ENCODE assay signal across 9 cellular contexts in genomic region chr2:217218269-217219140, GRCh38.
DNase-seq lines count a peak whose midpoint lies in the region; ATAC-seq lines count a peak whose summit lies in the region.
"Had no signal": no experiment of that assay in that cellular context is flagged by ENCODE, and none has a peak within 500 bp of the region (broad histone marks: within the 10 kb centered on the region; RNA-seq: fewer than 3 reads in every experiment).

No MANE protein-coding gene starts in this region.

- peaks cover 56% of the 10 kb centered on the region for H3K4me1 Mint-ChIP-seq in stimulated activated naive CD8-positive, alpha-beta T cell treated with anti-CD3 and anti-CD28 coated beads, Interleukin-15, amount 100 ng/mL, for 72 hours
- H3K4me1 Mint-ChIP-seq in T-helper 2 cell treated with Interferon-gamma antibody and Interleukin-4, amounts not matched to agents 5 μg/mL and 100 μg/mL, for 36 hours (ENCODE audit: low read depth): peaks cover 41% of the 10 kb centered on the region

- H3K27ac Mint-ChIP-seq in stimulated activated naive CD8-positive, alpha-beta T cell treated with anti-CD3 and anti-CD28 coated beads, Interleukin-15, amount 100 ng/mL, for 72 hours: no peak overlapping the region
- H3K27ac Mint-ChIP-seq in T-helper 2 cell treated with Interferon-gamma antibody and Interleukin-4, amounts not matched to agents 5 μg/mL and 100 μg/mL, for 36 hours: no peak overlapping the region
- H3K27ac Mint-ChIP-seq: activated B cell treated with CpG ODN at 0.5 μM for 24 hours had no signal

- peaks cover 5% of the 10 kb centered on the region for H3K36me3 Mint-ChIP-seq in T-helper 2 cell treated with Interferon-gamma antibody and Interleukin-4, amounts not matched to agents 5 μg/mL and 100 μg/mL, for 36 hours (ENCODE audit: low read depth)

- DNase-seq in stimulated activated naive CD8-positive, alpha-beta T cell treated with anti-CD3 and anti-CD28 coated beads, Interleukin-15, amount 100 ng/mL, for 72 hours: no peak
- no peak for DNase-seq in stimulated activated naive CD8-positive, alpha-beta T cell treated with anti-CD3 and anti-CD28 coated beads, Interleukin-15, Interleukin-2, amounts not matched to agents 100 U/mL and 50 U/mL, for 24 hours
- DNase-seq in T-helper 2 cell treated with Interferon-gamma antibody and Interleukin-4, amounts not matched to agents 5 μg/mL and 100 μg/mL, for 36 hours (ENCODE audit: low spot score): peak; percentile 19
- DNase-seq in nucleus accumbens (lab: John Stamatoyannopoulos, UW) (no peak), NCI-H1105 treated with DMSO at 0.1 percent for 48 hours (lab: John Stamatoyannopoulos, UW) (no peak)
- no peak for DNase-seq in NK-92 treated with Interleukin-12 subunit alpha and Interleukin-12 subunit beta, amount 100 ng/mL, for 24 hours (lab: John Stamatoyannopoulos, UW)
- no peak for DNase-seq in stimulated activated CD4-positive, alpha-beta T cell treated with anti-CD3 and anti-CD28 coated beads, Interleukin-2, amount 100 ng/mL, for 24 hours
- DNase-seq: activated B cell treated with CpG ODN at 0.5 μM for 24 hours had no signal

- ATAC-seq in stimulated activated naive CD8-positive, alpha-beta T cell treated with anti-CD3 and anti-CD28 coated beads, Interleukin-15, amount 100 ng/mL, for 72 hours: peak; percentile 8
- ATAC-seq in stimulated activated naive CD8-positive, alpha-beta T cell treated with anti-CD3 and anti-CD28 coated beads, Interleukin-15, Interleukin-2, amounts not matched to agents 100 U/mL and 50 U/mL, for 24 hours: no peak
- peak; percentile 54 for ATAC-seq in HG03095 (IDR thresholded peaks at IDR 0.05; ENCODE audit: unreplicated experiment)

- peaks cover 0 to 7% of the 10 kb centered on the region in 2 donors for H3K9me3 Mint-ChIP-seq in stimulated activated naive CD8-positive, alpha-beta T cell treated with anti-CD3 and anti-CD28 coated beads, Interleukin-15, amount 100 ng/mL, for 72 hours
- H3K9me3 Mint-ChIP-seq in T-helper 2 cell treated with Interferon-gamma antibody and Interleukin-4, amounts not matched to agents 5 μg/mL and 100 μg/mL, for 36 hours: peaks cover under 1% of the 10 kb centered on the region

- H3K27me3 Mint-ChIP-seq in stimulated activated naive CD8-positive, alpha-beta T cell treated with anti-CD3 and anti-CD28 coated beads, Interleukin-15, amount 100 ng/mL, for 72 hours: peaks cover 47% of the 10 kb centered on the region
- peaks cover 22% of the 10 kb centered on the region for H3K27me3 Mint-ChIP-seq in T-helper 2 cell treated with Interferon-gamma antibody and Interleukin-4, amounts not matched to agents 5 μg/mL and 100 μg/mL, for 36 hours (ENCODE audit: low read depth)

- no peak overlapping the region for H3K4me3 Mint-ChIP-seq in stimulated activated naive CD8-positive, alpha-beta T cell treated with anti-CD3 and anti-CD28 coated beads, Interleukin-15, amount 100 ng/mL, for 72 hours
- H3K4me3 Mint-ChIP-seq in T-helper 2 cell treated with Interferon-gamma antibody and Interleukin-4, amounts not matched to agents 5 μg/mL and 100 μg/mL, for 36 hours: no peak overlapping the region
- H3K4me3 Mint-ChIP-seq: activated B cell treated with CpG ODN at 0.5 μM for 24 hours had no signal
